ENCODE assay signal across 8 cellular contexts in genomic region chr18:57803119-57803969, GRCh38.
DNase-seq lines count a peak whose midpoint lies in the region; ATAC-seq and TF ChIP-seq lines count a peak whose summit lies in the region.

Gene ATP8B1 (minus strand): TSS chr18:57803315. CDS start chr18:57731807, 71,508 bp downstream.

- TF ChIP-seq CTCF in DND-41 (IDR thresholded peaks at IDR 0.05; ENCODE audit: borderline replicate concordance, extremely low read depth, low read length, poor library complexity, severe bottlenecking) (no peak), coronary artery (IDR thresholded peaks at IDR 0.05) (no peak)

- no peaks in the 10 kb centered on the region for H3K4me1 ChIP-seq in DND-41 (ENCODE audit: insufficient read depth, low read length)
- H3K4me1 ChIP-seq in HAP-1, result no peaks in the 10 kb centered on the region

- H3K9ac ChIP-seq in DND-41 (ENCODE audit: low read depth, low read length), result no peak within 1 kb of the TSS

- H3K27ac ChIP-seq in DND-41 (ENCODE audit: low read length), result no peak within 1 kb of the TSS
- peak within 1 kb of the TSS; percentile 89 to 97 for H3K27ac ChIP-seq in coronary artery

- H3K9me3 ChIP-seq in DND-41 (ENCODE audit: insufficient read depth, low read length, severe bottlenecking) (no peaks in the 10 kb centered on the region), HAP-1 (no peaks in the 10 kb centered on the region)

- H3K36me3 ChIP-seq in DND-41 (ENCODE audit: insufficient read depth, low read length), result no peaks in the 10 kb centered on the region
- no peaks in the 10 kb centered on the region for H3K36me3 ChIP-seq in HAP-1 (replicated peaks)

- no peaks in the 10 kb centered on the region for H3K79me2 ChIP-seq in DND-41 (ENCODE audit: insufficient read depth, low read length)

- H2AFZ ChIP-seq in DND-41 (ENCODE audit: low read depth, low read length), result no peak within 1 kb of the TSS

- H3K27me3 Mint-ChIP-seq in stimulated activated naive CD8-positive, alpha-beta T cell treated with anti-CD3 and anti-CD28 coated beads, Interleukin-15, Interleukin-2, amounts not matched to agents 100 ng/mL and 50 ng/mL, for 24 hours, result peaks cover 60% of the 10 kb centered on the region

- H3K4me3 Mint-ChIP-seq in stimulated activated naive CD8-positive, alpha-beta T cell treated with anti-CD3 and anti-CD28 coated beads, Interleukin-15, Interleukin-2, amounts not matched to agents 100 ng/mL and 50 ng/mL, for 24 hours, result peak within 1 kb of the TSS; percentile 83

- DNase-seq in DND-41 (no peak), HAP-1 (ENCODE audit: low spot score in 2 of 2) (peak in 1 of 2 experiments; percentile 32), NCI-H510A (lab: John Stamatoyannopoulos, UW) (peak; percentile 99), coronary artery (ENCODE audit: low spot score) (peak; percentile 89), kidney tubule cell (ENCODE audit: low spot score) (peak; percentile 92)

- H3K9me3 Mint-ChIP-seq in stimulated activated naive CD8-positive, alpha-beta T cell treated with anti-CD3 and anti-CD28 coated beads, Interleukin-15, Interleukin-2, amounts not matched to agents 100 ng/mL and 50 ng/mL, for 24 hours, result no peaks in the 10 kb centered on the region

- H3K27me3 ChIP-seq in DND-41 (ENCODE audit: insufficient read depth, low read length, poor library complexity), result peaks cover 3% of the 10 kb centered on the region
- peaks cover 58% of the 10 kb centered on the region for H3K27me3 ChIP-seq in HAP-1 (ENCODE audit: low read depth)

- peak within 1 kb of the TSS; percentile 27; the same call in 1 of the 2 replicates for H3K4me2 ChIP-seq in DND-41 (ENCODE audit: insufficient read depth, low read length)

- peaks cover 13% of the 10 kb centered on the region for H3K4me1 Mint-ChIP-seq in stimulated activated naive CD8-positive, alpha-beta T cell treated with anti-CD3 and anti-CD28 coated beads, Interleukin-15, Interleukin-2, amounts not matched to agents 100 ng/mL and 50 ng/mL, for 24 hours (ENCODE audit: low read depth)

- H3K27ac Mint-ChIP-seq in stimulated activated naive CD8-positive, alpha-beta T cell treated with anti-CD3 and anti-CD28 coated beads, Interleukin-15, Interleukin-2, amounts not matched to agents 100 ng/mL and 50 ng/mL, for 24 hours, result no peak within 1 kb of the TSS

- H4K20me1 ChIP-seq in DND-41 (ENCODE audit: insufficient read depth, low read length), result no peaks in the 10 kb centered on the region

- ATAC-seq in DND-41 (ENCODE audit: insufficient read depth, low read depth) (no peak), GM18520 (IDR thresholded peaks at IDR 0.05; ENCODE audit: unreplicated experiment) (no peak), GM21528 (IDR thresholded peaks at IDR 0.05; ENCODE audit: low FRiP score, unreplicated experiment) (no peak)

- in situ Hi-C loops in HAP-1 (cut with MboI; ENCODE audit: low sequenced_read_pairs), result no loop called here

- H3K36me3 Mint-ChIP-seq in stimulated activated naive CD8-positive, alpha-beta T cell treated with anti-CD3 and anti-CD28 coated beads, Interleukin-15, Interleukin-2, amounts not matched to agents 100 ng/mL and 50 ng/mL, for 24 hours (ENCODE audit: low read depth), result no peaks in the 10 kb centered on the region

- H3K4me3 ChIP-seq in DND-41 (ENCODE audit: low read depth in 1 of 2, low read length in 2 of 2) (no peak within 1 kb of the TSS), HAP-1 (peak within 1 kb of the TSS; percentile 8; the same call in 1 of the 2 replicates), coronary artery (peak within 1 kb of the TSS; percentile 94)

Comparison
In these comparisons a context has a peak if more than half of its experiments do, and no peak if none do; other contexts are left out.
1. H3K4me3 ChIP-seq: peak in HAP-1 (single experiment) and coronary artery (single experiment); none in DND-41 (0 of 2).